Comparison of ENCODE assay signal across 20 cellular contexts in genomic region chr12:122997343-122998250, GRCh38.
"Had no signal": no experiment of that assay in that cellular context is flagged by ENCODE, and none has a peak within 500 bp of the region (broad histone marks: within the 10 kb centered on the region; RNA-seq: fewer than 3 reads in every experiment).

No MANE protein-coding gene starts in this region.

- H3K27me3 ChIP-seq: dorsolateral prefrontal cortex, hepatocyte, testis, tibial nerve, upper lobe of right lung, vagina had no signal

- H3K9me3 Mint-ChIP-seq: nephron; stimulated activated memory B cell treated with anti-CD40 and anti-IgM and Interleukin-4, amounts not matched to agents 10 μg/mL and 1 μg/mL and 100 μg/mL, for 72 hours; stimulated activated naive CD8-positive, alpha-beta T cell treated with anti-CD3 and anti-CD28 coated beads, Interleukin-15, amount 100 ng/mL, for 72 hours had no signal

- DNase-seq: dorsolateral prefrontal cortex; effector CD8-positive, alpha-beta T cell; foreskin melanocyte; head of caudate nucleus; left colon; left ventricle myocardium superior; mesenchymal stem cell; midbrain; stimulated activated CD4-positive, alpha-beta T cell treated with anti-CD3 and anti-CD28 coated beads, Interleukin-4, amount 100 ng/mL, for 24 hours; stimulated activated naive CD8-positive, alpha-beta T cell treated with anti-CD3 and anti-CD28 coated beads, Interleukin-15, amount 100 ng/mL, for 72 hours; testis; upper lobe of right lung had no signal

- H3K27ac Mint-ChIP-seq: nephron; stimulated activated memory B cell treated with anti-CD40 and anti-IgM and Interleukin-4, amounts not matched to agents 10 μg/mL and 1 μg/mL and 100 μg/mL, for 72 hours had no signal

- ATAC-seq: left colon; left ventricle myocardium superior; stimulated activated memory B cell treated with anti-CD40 and anti-IgM and Interleukin-4, amounts not matched to agents 10 μg/mL and 1 μg/mL and 100 μg/mL, for 72 hours; stimulated activated naive CD8-positive, alpha-beta T cell treated with anti-CD3 and anti-CD28 coated beads, Interleukin-15, amount 100 ng/mL, for 72 hours; upper lobe of right lung had no signal

- H3K4me1 ChIP-seq: upper lobe of right lung had no signal

- H3K4me1 Mint-ChIP-seq: nephron had no signal

- H3K27ac ChIP-seq: coronary artery, hepatocyte, testis, tibial nerve, upper lobe of right lung, vagina had no signal

- H3K9me3 ChIP-seq: testis, tibial nerve, upper lobe of right lung, vagina had no signal

- H3K4me3 Mint-ChIP-seq: nephron; stimulated activated memory B cell treated with anti-CD40 and anti-IgM and Interleukin-4, amounts not matched to agents 10 μg/mL and 1 μg/mL and 100 μg/mL, for 72 hours; stimulated activated naive CD8-positive, alpha-beta T cell treated with anti-CD3 and anti-CD28 coated beads, Interleukin-15, amount 100 ng/mL, for 72 hours had no signal

- H3K4me3 ChIP-seq: coronary artery, dorsolateral prefrontal cortex, hepatocyte, lung, smooth muscle cell, testis, tibial nerve, upper lobe of right lung, vagina had no signal

- H3K36me3 Mint-ChIP-seq: stimulated activated memory B cell treated with anti-CD40 and anti-IgM and Interleukin-4, amounts not matched to agents 10 μg/mL and 1 μg/mL and 100 μg/mL, for 72 hours had no signal

- H3K27me3 Mint-ChIP-seq: stimulated activated memory B cell treated with anti-CD40 and anti-IgM and Interleukin-4, amounts not matched to agents 10 μg/mL and 1 μg/mL and 100 μg/mL, for 72 hours; stimulated activated naive CD8-positive, alpha-beta T cell treated with anti-CD3 and anti-CD28 coated beads, Interleukin-15, amount 100 ng/mL, for 72 hours had no signal
